ENCODE assay signal across 8 cellular contexts in genomic region chr4:12729384-12729783, GRCh38.
DNase-seq lines count a peak whose midpoint lies in the region; ATAC-seq and TF ChIP-seq lines count a peak whose summit lies in the region.

No MANE protein-coding gene starts in this region.

- BruUV-seq in PC-9 (replicated peaks; lab: Mats Ljungman, UMichigan): no TSS peak

- H3K4me3 ChIP-seq in PC-9 (no peak overlapping the region), right atrium auricular region (no peak overlapping the region)

- no peaks in the 10 kb centered on the region for H3K9me2 ChIP-seq in PC-9 (ENCODE audit: insufficient read depth)

- no peak overlapping the region for H2AFZ ChIP-seq in PC-9

- no peaks in the 10 kb centered on the region for H3F3A ChIP-seq in PC-9 (ENCODE audit: insufficient read depth, low read depth)

- no peak overlapping the region for H3K27ac ChIP-seq in PC-9
- H3K27ac ChIP-seq in right atrium auricular region: no peak overlapping the region

- POLR2A ChIA-PET in PC-9 (lab: Charles Lee; ENCODE audit: unreplicated experiment): no interaction called here

- DNase-seq in AG08395 (ENCODE audit: low spot score) (peak; percentile 13), PC-9 (no peak), right atrium auricular region (ENCODE audit: low spot score) (no peak), NCI-H2029 treated with DMSO at 0.1 percent for 48 hours (lab: John Stamatoyannopoulos, UW) (no peak), activated gamma-delta T cell treated with Interleukin-2 at 50 U/mL for 16 hours (no peak)

- H3K9me3 ChIP-seq in PC-9 (ENCODE audit: insufficient read depth, low read depth): no peaks in the 10 kb centered on the region
- no peaks in the 10 kb centered on the region for H3K9me3 ChIP-seq in right atrium auricular region

- H3K4me1 ChIP-seq in PC-9 (replicated peaks; ENCODE audit: insufficient read depth) (no peaks in the 10 kb centered on the region), right atrium auricular region (no peaks in the 10 kb centered on the region)

- intact Hi-C loops in PC-9 (cut with micrococcal nuclease; ENCODE audit: unreplicated experiment): loop anchor here (5.0 to 10.0 kb wide), 2 partner anchors 495 to 923 kb away; no protein-coding TSS in a partner anchor

- no peaks in the 10 kb centered on the region for H4K20me1 ChIP-seq in PC-9 (ENCODE audit: insufficient read depth)

- H3K36me3 ChIP-seq in PC-9 (ENCODE audit: low read depth) (no peaks in the 10 kb centered on the region), right atrium auricular region (no peaks in the 10 kb centered on the region)

- H3K27me3 ChIP-seq in PC-9 (ENCODE audit: insufficient read depth, low read depth) (no peaks in the 10 kb centered on the region), right atrium auricular region (no peaks in the 10 kb centered on the region)

- TF ChIP-seq CTCF in PC-9 (conservative IDR thresholded peaks at IDR 0.05): peak; percentile 65
- TF ChIP-seq CTCF in right atrium auricular region (IDR thresholded peaks at IDR 0.05): peak; percentile 31 to 64

- H3K4me2 ChIP-seq in PC-9: no peak overlapping the region

- CTCF ChIA-PET in PC-9 (lab: Charles Lee): interaction anchor here (0.6 kb wide), 1 partner anchor 27 kb away, joined by 4 read pairs; no protein-coding TSS in a partner anchor

- ATAC-seq in GM18499 (IDR thresholded peaks at IDR 0.05; ENCODE audit: insufficient read depth, unreplicated experiment): peak; percentile 38
- ATAC-seq in GM21825 (IDR thresholded peaks at IDR 0.05; ENCODE audit: unreplicated experiment): no peak
- ATAC-seq in HG03095 (IDR thresholded peaks at IDR 0.05; ENCODE audit: unreplicated experiment): no peak

- no peaks in the 10 kb centered on the region for H3K79me2 ChIP-seq in PC-9 (ENCODE audit: low read depth)
